In genomic region chr7:117637937-117638336, GRCh38 we compare ENCODE assay signal across 36 cellular contexts.
"Had no signal": no experiment of that assay in that cellular context is flagged by ENCODE, and none has a peak within 500 bp of the region (broad histone marks: within the 10 kb centered on the region; RNA-seq: fewer than 3 reads in every experiment).

No MANE protein-coding gene starts in this region.

- H3K4me3 Mint-ChIP-seq: activated B cell treated with CpG ODN at 0.5 μM for 24 hours; activated CD4-positive, alpha-beta memory T cell treated with anti-CD3 and anti-CD28 coated beads for 36 hours; activated CD4-positive, alpha-beta T cell treated with anti-CD3 and anti-CD28 coated beads, Interleukin-2, amount 10 ng/mL, durations not matched to agents 24 days and 14 days; activated CD8-positive, alpha-beta memory T cell treated with anti-CD3 and anti-CD28 coated beads, Interleukin-2, amount 10 ng/mL, durations not matched to agents 7 days and 5 days; activated CD8-positive, alpha-beta T cell treated with anti-CD3 and anti-CD28 coated beads, Interleukin-2, amount 10 ng/mL, durations not matched to agents 7 days and 5 days; activated naive CD4-positive, alpha-beta T cell treated with anti-CD3 and anti-CD28 coated beads, Interleukin-2, amount 10 ng/mL, durations not matched to agents 7 days and 5 days; activated naive CD4-positive, alpha-beta T cell treated with anti-CD3 and anti-CD28 coated beads, Interleukin-2, amount 50 U/mL, for 24 hours; activated naive CD8-positive, alpha-beta T cell; activated naive CD8-positive, alpha-beta T cell treated with anti-CD3 and anti-CD28 coated beads, Interleukin-2, amount 10 ng/mL, durations not matched to agents 7 days and 5 days; activated naive CD8-positive, alpha-beta T cell treated with anti-CD3 and anti-CD28 coated beads, Interleukin-2, amount 50 U/mL, for 24 hours; activated T-cell treated with anti-CD3 and anti-CD28 coated beads, Interleukin-2, amount 50 U/mL, for 24 hours; brain; central memory CD8-positive, alpha-beta T cell; T-helper 1 cell treated with Interleukin-12 subunit alpha and Interleukin-12 subunit beta and Interleukin-4 antibody, amounts not matched to agents 30 μg/mL and 1 μg/mL, for 36 hours; T-helper 2 cell treated with Interferon-gamma antibody and Interleukin-4, amounts not matched to agents 5 μg/mL and 100 μg/mL, for 36 hours had no signal

- H3K4me3 ChIP-seq: ascending aorta, cardiac muscle cell had no signal

- H3K9me3 Mint-ChIP-seq: activated CD4-positive, alpha-beta T cell treated with anti-CD3 and anti-CD28 coated beads, Interleukin-2, amount 10 ng/mL, durations not matched to agents 24 days and 14 days; activated naive CD4-positive, alpha-beta T cell treated with anti-CD3 and anti-CD28 coated beads, Interleukin-2, amount 10 ng/mL, durations not matched to agents 7 days and 5 days; activated naive CD4-positive, alpha-beta T cell treated with anti-CD3 and anti-CD28 coated beads, Interleukin-2, amount 50 U/mL, for 24 hours; activated naive CD8-positive, alpha-beta T cell treated with anti-CD3 and anti-CD28 coated beads, Interleukin-2, amount 10 ng/mL, durations not matched to agents 7 days and 5 days; activated naive CD8-positive, alpha-beta T cell treated with anti-CD3 and anti-CD28 coated beads, Interleukin-2, amount 50 U/mL, for 24 hours; activated T-cell treated with anti-CD3 and anti-CD28 coated beads, Interleukin-2, amount 50 U/mL, for 24 hours; activated T-helper 2 cell treated with anti-CD3 and anti-CD28 coated beads, Interferon-gamma antibody, Interleukin-2, Interleukin-4, amounts not matched to agents 10 μg/mL and 5 μg/mL and 100 μg/mL, durations not matched to agents 14 hours and 24 hours and 36 hours; central memory CD8-positive, alpha-beta T cell; T-helper 1 cell treated with Interleukin-12 subunit alpha and Interleukin-12 subunit beta and Interleukin-4 antibody, amounts not matched to agents 30 μg/mL and 1 μg/mL, for 36 hours; T-helper 2 cell treated with Interferon-gamma antibody and Interleukin-4, amounts not matched to agents 5 μg/mL and 100 μg/mL, for 36 hours had no signal

- DNase-seq: activated B cell treated with CpG ODN at 0.5 μM for 24 hours; activated CD4-positive, alpha-beta memory T cell treated with anti-CD3 and anti-CD28 coated beads for 36 hours; activated CD4-positive, alpha-beta T cell treated with anti-CD3 and anti-CD28 coated beads for 4 hours; activated CD4-positive, alpha-beta T cell treated with anti-CD3 and anti-CD28 coated beads, Interleukin-2, amount 10 ng/mL, durations not matched to agents 24 days and 14 days; activated CD4-positive, alpha-beta T cell treated with anti-CD3 and anti-CD28 coated beads, Interleukin-2, amount 50 U/mL, for 1 hour; activated CD4-positive, alpha-beta T cell treated with anti-CD3 and anti-CD28 coated beads, Interleukin-2, amount 50 U/mL, for 4 hours; activated CD4-positive, CD25-positive, alpha-beta regulatory T cell treated with anti-CD3 and anti-CD28 coated beads, Interleukin-2, amount 50 U/mL, for 72 hours; activated CD8-positive, alpha-beta memory T cell treated with anti-CD3 and anti-CD28 coated beads for 24 hours; activated CD8-positive, alpha-beta memory T cell treated with anti-CD3 and anti-CD28 coated beads, Interleukin-2, amount 10 ng/mL, durations not matched to agents 7 days and 5 days; activated CD8-positive, alpha-beta memory T cell treated with anti-CD3 and anti-CD28 coated beads, Interleukin-2, amount 50 U/mL, for 48 hours; activated CD8-positive, alpha-beta T cell treated with anti-CD3 and anti-CD28 coated beads, Interleukin-2, amount 10 ng/mL, durations not matched to agents 7 days and 5 days; activated effector memory CD4-positive, alpha-beta T cell treated with Interleukin-2 at 50 U/mL for 16 hours; activated gamma-delta T cell; activated naive CD4-positive, alpha-beta T cell treated with anti-CD3 and anti-CD28 coated beads, Interleukin-2, amount 10 ng/mL, durations not matched to agents 7 days and 5 days; activated naive CD4-positive, alpha-beta T cell treated with Interleukin-2 at 50 U/mL for 16 hours; activated naive CD8-positive, alpha-beta T cell treated with anti-CD3 and anti-CD28 coated beads, Interleukin-2, amount 10 ng/mL, durations not matched to agents 7 days and 5 days; activated naive CD8-positive, alpha-beta T cell treated with anti-CD3 and anti-CD28 coated beads, Interleukin-2, amount 50 U/mL, for 24 hours; activated T-cell treated with anti-CD3 and anti-CD28 coated beads, Interleukin-2, amount 50 U/mL, for 24 hours; activated T-cell treated with anti-CD3 and anti-CD28 coated beads, Interleukin-2, amount 50 U/mL, for 48 hours; amygdala; anterior cingulate cortex; caudate nucleus; cerebellar nuclear complex; T-helper 1 cell; T-helper 2 cell; T-helper 9 cell had no signal

- H3K27me3 Mint-ChIP-seq: activated B cell treated with CpG ODN at 0.5 μM for 24 hours; activated CD4-positive, alpha-beta memory T cell treated with anti-CD3 and anti-CD28 coated beads for 36 hours; activated CD4-positive, alpha-beta T cell treated with anti-CD3 and anti-CD28 coated beads, Interleukin-2, amount 10 ng/mL, durations not matched to agents 24 days and 14 days; activated CD8-positive, alpha-beta memory T cell treated with anti-CD3 and anti-CD28 coated beads, Interleukin-2, amount 10 ng/mL, durations not matched to agents 7 days and 5 days; activated naive CD4-positive, alpha-beta T cell treated with anti-CD3 and anti-CD28 coated beads, Interleukin-2, amount 10 ng/mL, durations not matched to agents 7 days and 5 days; activated naive CD8-positive, alpha-beta T cell; activated naive CD8-positive, alpha-beta T cell treated with anti-CD3 and anti-CD28 coated beads, Interleukin-2, amount 10 ng/mL, durations not matched to agents 7 days and 5 days; activated naive CD8-positive, alpha-beta T cell treated with anti-CD3 and anti-CD28 coated beads, Interleukin-2, amount 50 U/mL, for 24 hours; activated T-cell treated with anti-CD3 and anti-CD28 coated beads, Interleukin-2, amount 50 U/mL, for 24 hours; brain; central memory CD8-positive, alpha-beta T cell had no signal

- H3K36me3 ChIP-seq: ascending aorta, cardiac muscle cell had no signal

- H3K36me3 Mint-ChIP-seq: activated CD4-positive, alpha-beta memory T cell treated with anti-CD3 and anti-CD28 coated beads for 36 hours; activated CD8-positive, alpha-beta memory T cell treated with anti-CD3 and anti-CD28 coated beads, Interleukin-2, amount 10 ng/mL, durations not matched to agents 7 days and 5 days; activated naive CD4-positive, alpha-beta T cell treated with anti-CD3 and anti-CD28 coated beads, Interleukin-2, amount 10 ng/mL, durations not matched to agents 7 days and 5 days; activated naive CD4-positive, alpha-beta T cell treated with anti-CD3 and anti-CD28 coated beads, Interleukin-2, amount 50 U/mL, for 24 hours; activated naive CD8-positive, alpha-beta T cell; activated naive CD8-positive, alpha-beta T cell treated with anti-CD3 and anti-CD28 coated beads, Interleukin-2, amount 10 ng/mL, durations not matched to agents 7 days and 5 days; brain had no signal

- H3K27ac Mint-ChIP-seq: activated B cell treated with CpG ODN at 0.5 μM for 24 hours; activated CD4-positive, alpha-beta memory T cell treated with anti-CD3 and anti-CD28 coated beads for 36 hours; activated CD4-positive, alpha-beta T cell treated with anti-CD3 and anti-CD28 coated beads, Interleukin-2, amount 10 ng/mL, durations not matched to agents 24 days and 14 days; activated CD8-positive, alpha-beta memory T cell treated with anti-CD3 and anti-CD28 coated beads, Interleukin-2, amount 10 ng/mL, durations not matched to agents 7 days and 5 days; activated CD8-positive, alpha-beta T cell treated with anti-CD3 and anti-CD28 coated beads, Interleukin-2, amount 10 ng/mL, durations not matched to agents 7 days and 5 days; activated naive CD4-positive, alpha-beta T cell treated with anti-CD3 and anti-CD28 coated beads, Interleukin-2, amount 10 ng/mL, durations not matched to agents 7 days and 5 days; activated naive CD4-positive, alpha-beta T cell treated with anti-CD3 and anti-CD28 coated beads, Interleukin-2, amount 50 U/mL, for 24 hours; activated naive CD8-positive, alpha-beta T cell; activated naive CD8-positive, alpha-beta T cell treated with anti-CD3 and anti-CD28 coated beads, Interleukin-2, amount 10 ng/mL, durations not matched to agents 7 days and 5 days; activated naive CD8-positive, alpha-beta T cell treated with anti-CD3 and anti-CD28 coated beads, Interleukin-2, amount 50 U/mL, for 24 hours; activated T-cell treated with anti-CD3 and anti-CD28 coated beads, Interleukin-2, amount 50 U/mL, for 24 hours; activated T-helper 2 cell treated with anti-CD3 and anti-CD28 coated beads, Interferon-gamma antibody, Interleukin-2, Interleukin-4, amounts not matched to agents 10 μg/mL and 5 μg/mL and 100 μg/mL, durations not matched to agents 14 hours and 24 hours and 36 hours; brain; T-helper 1 cell treated with Interleukin-12 subunit alpha and Interleukin-12 subunit beta and Interleukin-4 antibody, amounts not matched to agents 30 μg/mL and 1 μg/mL, for 36 hours; T-helper 2 cell treated with Interferon-gamma antibody and Interleukin-4, amounts not matched to agents 5 μg/mL and 100 μg/mL, for 36 hours had no signal

- H3K27me3 ChIP-seq: ascending aorta, cardiac muscle cell had no signal

- H3K4me1 Mint-ChIP-seq: activated B cell treated with CpG ODN at 0.5 μM for 24 hours; activated CD4-positive, alpha-beta T cell treated with anti-CD3 and anti-CD28 coated beads, Interleukin-2, amount 10 ng/mL, durations not matched to agents 24 days and 14 days; activated CD8-positive, alpha-beta memory T cell treated with anti-CD3 and anti-CD28 coated beads, Interleukin-2, amount 10 ng/mL, durations not matched to agents 7 days and 5 days; activated naive CD4-positive, alpha-beta T cell treated with anti-CD3 and anti-CD28 coated beads, Interleukin-2, amount 10 ng/mL, durations not matched to agents 7 days and 5 days; activated naive CD4-positive, alpha-beta T cell treated with anti-CD3 and anti-CD28 coated beads, Interleukin-2, amount 50 U/mL, for 24 hours; activated naive CD8-positive, alpha-beta T cell treated with anti-CD3 and anti-CD28 coated beads, Interleukin-2, amount 10 ng/mL, durations not matched to agents 7 days and 5 days; activated naive CD8-positive, alpha-beta T cell treated with anti-CD3 and anti-CD28 coated beads, Interleukin-2, amount 50 U/mL, for 24 hours; brain; central memory CD8-positive, alpha-beta T cell had no signal

- H3K27ac ChIP-seq: ascending aorta, cardiac muscle cell, VCaP had no signal

- ATAC-seq: activated CD8-positive, alpha-beta memory T cell treated with anti-CD3 and anti-CD28 coated beads, Interleukin-2, amount 10 ng/mL, durations not matched to agents 7 days and 5 days; activated CD8-positive, alpha-beta T cell treated with anti-CD3 and anti-CD28 coated beads, Interleukin-2, amount 10 ng/mL, durations not matched to agents 7 days and 5 days; activated naive CD8-positive, alpha-beta T cell treated with anti-CD3 and anti-CD28 coated beads, Interleukin-2, amount 50 U/mL, for 24 hours had no signal

- H3K4me1 ChIP-seq: ascending aorta had no signal

- H3K9me3 ChIP-seq: ascending aorta had no signal
